In genomic region chr10:97040706-97041105, GRCh38 we compare ENCODE assay signal across 8 cellular contexts.
"Had no signal": no experiment of that assay in that cellular context is flagged by ENCODE, and none has a peak within 500 bp of the region (broad histone marks: within the 10 kb centered on the region; RNA-seq: fewer than 3 reads in every experiment).

No MANE protein-coding gene starts in this region.

- H3K27ac Mint-ChIP-seq: IgD-negative memory B cell had no signal

- ATAC-seq: HepG2, K562 had no signal

- H3K27ac ChIP-seq: HL-60 had no signal

- DNase-seq: IMR-90, KBM-7, KG1 had no signal

- FAIRE-seq: HepG2, HTR-8/SVneo, K562 had no signal

- H3K36me3 Mint-ChIP-seq: IgD-negative memory B cell had no signal

- H3K4me3 ChIP-seq: K562 had no signal
